2 cellular contexts compared by ENCODE assay signal in genomic region chr5:65103674-65104035, GRCh38.
TF ChIP-seq lines count a peak whose summit lies in the region.

No MANE protein-coding gene starts in this region.

TF ChIP-seq in SK-N-SH, 30 proteins besides CTCF, POLR2A, EP300 and RAD21 (continued from another document):
- TF ChIP-seq REST (IDR thresholded peaks at IDR 0.05; ENCODE audit: low read depth, low read length) = no peak
- no peak for TF ChIP-seq USF1 (IDR thresholded peaks at IDR 0.05; ENCODE audit: borderline replicate concordance, low read depth)
- no peak for TF ChIP-seq SMC3 (IDR thresholded peaks at IDR 0.05; ENCODE audit: low read depth, low read length)
- TF ChIP-seq TCF12 (IDR thresholded peaks at IDR 0.05) = no peak
- TF ChIP-seq JUND (IDR thresholded peaks at IDR 0.05) = no peak
- TF ChIP-seq ZBTB33 (IDR thresholded peaks at IDR 0.05; ENCODE audit: borderline replicate concordance, low read depth) = no peak
- no peak for TF ChIP-seq PBX3 (IDR thresholded peaks at IDR 0.05)
- TF ChIP-seq NFIC (IDR thresholded peaks at IDR 0.05; ENCODE audit: borderline replicate concordance) = no peak
- TF ChIP-seq FOXJ3 (CRISPR knock-in tag; IDR thresholded peaks at IDR 0.05) = no peak
- TF ChIP-seq CHD2 (IDR thresholded peaks at IDR 0.05; ENCODE audit: low read length, partially characterized antibody) = no peak
- no peak for TF ChIP-seq RFX5 (IDR thresholded peaks at IDR 0.05; ENCODE audit: low read length)

TF ChIP-seq in SK-N-SH treated with all-trans-retinoic acid at 6 μM for 48 hours, 23 proteins besides CTCF, POLR2A, EP300 and RAD21 (continued from another document):
- TF ChIP-seq TSHZ2 (CRISPR knock-in tag; IDR thresholded peaks at IDR 0.05) (no peak), CSRNP3 (CRISPR knock-in tag; IDR thresholded peaks at IDR 0.05) (no peak), OSR1 (CRISPR knock-in tag; IDR thresholded peaks at IDR 0.05) (no peak), ZFP30 (CRISPR knock-in tag; IDR thresholded peaks at IDR 0.05) (no peak), BACH2 (CRISPR knock-in tag; IDR thresholded peaks at IDR 0.05; ENCODE audit: borderline replicate concordance) (no peak)
TF ChIP-seq in SK-N-SH treated with all-trans-retinoic acid at 6 μM for 48 hours: peak in this region for 0.
